Comparison of ENCODE assay signal across 1 cellular context in the genomic region with DNA sequence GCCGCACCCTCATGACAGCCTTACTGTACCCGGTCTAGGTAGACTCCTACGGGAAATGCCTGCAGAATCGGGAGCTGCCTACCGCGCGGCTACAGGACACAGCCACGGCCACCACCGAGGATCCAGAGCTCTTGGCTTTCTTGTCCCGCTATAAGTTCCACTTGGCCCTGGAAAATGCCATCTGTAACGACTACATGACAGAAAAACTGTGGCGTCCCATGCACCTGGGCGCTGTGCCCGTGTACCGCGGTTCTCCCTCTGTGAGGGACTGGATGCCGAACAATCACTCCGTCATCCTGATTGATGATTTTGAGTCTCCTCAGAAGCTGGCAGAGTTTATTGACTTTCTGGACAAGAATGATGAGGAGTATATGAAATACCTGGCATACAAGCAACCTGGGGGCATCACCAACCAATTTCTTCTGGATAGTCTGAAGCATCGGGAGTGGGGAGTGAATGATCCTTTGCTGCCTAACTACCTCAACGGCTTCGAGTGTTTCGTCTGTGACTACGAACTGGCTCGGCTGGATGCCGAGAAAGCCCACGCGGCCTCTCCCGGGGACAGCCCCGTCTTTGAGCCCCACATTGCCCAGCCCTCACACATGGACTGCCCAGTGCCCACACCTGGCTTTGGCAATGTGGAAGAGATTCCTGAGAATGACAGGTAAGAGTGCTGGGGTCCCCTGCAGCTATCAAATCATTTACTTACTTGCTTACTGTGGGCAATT.
TF ChIP-seq lines count a peak whose summit lies in the region.

No MANE protein-coding gene starts in this region.

TF ChIP-seq in SK-N-SH treated with all-trans-retinoic acid at 6 μM for 48 hours, 23 proteins besides CTCF, POLR2A, EP300 and RAD21 (continued from another document):
- no peak for TF ChIP-seq ESRRG (CRISPR knock-in tag; IDR thresholded peaks at IDR 0.05)
- TF ChIP-seq ZNF8 (CRISPR knock-in tag; IDR thresholded peaks at IDR 0.05) = no peak
- TF ChIP-seq ZFP30 (CRISPR knock-in tag; IDR thresholded peaks at IDR 0.05) = no peak
- TF ChIP-seq ZNF565 (CRISPR knock-in tag; conservative IDR thresholded peaks at IDR 0.05; ENCODE audit: low read depth) = no peak
- TF ChIP-seq ZNF70 (CRISPR knock-in tag; IDR thresholded peaks at IDR 0.05) = no peak
- no peak for TF ChIP-seq ARNTL (CRISPR knock-in tag; IDR thresholded peaks at IDR 0.05; ENCODE audit: borderline replicate concordance, low read depth)
